34 cellular contexts compared by ENCODE assay signal in the genomic region with DNA sequence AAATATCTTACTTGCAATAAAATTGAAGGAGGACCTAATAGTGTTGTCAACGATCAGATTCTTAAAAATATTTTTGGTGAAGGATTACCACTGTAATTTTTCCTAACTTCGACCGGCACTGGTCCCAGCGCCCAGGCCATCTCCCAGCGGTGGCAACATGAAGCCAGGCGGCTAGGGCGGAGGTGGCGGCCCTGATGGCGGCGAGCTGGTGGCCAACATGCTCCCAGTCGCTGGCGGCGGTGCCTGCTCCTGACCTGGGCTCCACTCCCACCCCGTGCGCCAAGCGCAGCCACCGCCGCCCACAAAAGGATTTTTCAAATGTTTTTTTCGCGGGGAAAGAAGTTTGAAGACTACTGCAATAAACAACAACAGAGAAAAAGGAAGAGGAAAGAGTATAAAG.
"Had no signal": no experiment of that assay in that cellular context is flagged by ENCODE, and none has a peak within 500 bp of the region (broad histone marks: within the 10 kb centered on the region; RNA-seq: fewer than 3 reads in every experiment).

No MANE protein-coding gene starts in this region.

- H3K27ac ChIP-seq: KMS-11 had no signal

- H3K36me3 ChIP-seq: MG63 had no signal

- H3K4me3 ChIP-seq: MG63 had no signal

- DNase-seq: Karpas-422, Kasumi-1, MG63, MM.1S, MV-4-11, NCI-H1048, NCI-H1092, NCI-H1092 treated with DMSO at 0.1 percent for 48 hours, NCI-H1105, NCI-H1105 treated with DMSO at 0.1 percent for 48 hours, NCI-H1417, NCI-H1417 treated with DMSO at 0.1 percent for 48 hours, NCI-H1436, NCI-H1436 treated with DMSO at 0.1 percent for 48 hours, NCI-H146, NCI-H1694, NCI-H1694 treated with DMSO at 0.1 percent for 48 hours, NCI-H187, NCI-H187 treated with DMSO at 0.1 percent for 48 hours, NCI-H1930, NCI-H2029, NCI-H2029 treated with DMSO at 0.1 percent for 48 hours, NCI-H2081, NCI-H2081 treated with DMSO at 0.1 percent for 48 hours, NCI-H2107, NCI-H2171, NCI-H2171 treated with DMSO at 0.1 percent for 48 hours, NCI-H2227 treated with DMSO at 0.1 percent for 48 hours, NCI-H226, NCI-H345, NCI-H446, NCI-H446 treated with DMSO at 0.1 percent for 48 hours, NCI-H510A had no signal

- H3K4me2 ChIP-seq: KMS-11 had no signal

- H3K27me3 ChIP-seq: MG63 had no signal
